In the genomic region with DNA sequence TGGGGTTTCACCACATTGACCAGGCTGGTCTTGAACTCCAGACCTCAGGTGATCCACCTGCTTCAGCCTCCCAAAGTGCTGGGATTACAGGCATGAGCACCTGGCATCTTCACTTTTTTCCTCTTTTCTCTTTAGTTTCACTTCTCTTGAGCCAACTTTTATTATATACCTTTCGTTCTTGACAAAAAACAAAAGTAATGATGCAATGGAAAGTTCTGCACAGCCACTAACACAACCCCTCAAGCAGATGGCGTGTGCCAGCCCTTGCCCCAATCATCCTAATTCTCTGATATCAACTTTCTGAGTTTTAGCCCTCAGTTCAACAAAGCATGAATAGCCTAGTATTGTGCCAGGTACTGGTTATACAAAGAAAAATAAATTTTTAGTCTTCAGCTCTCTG, we compare ENCODE assay signal across 25 cellular contexts.
DNase-seq lines count a peak whose midpoint lies in the region; ATAC-seq and TF ChIP-seq lines count a peak whose summit lies in the region.
"Had no signal": no experiment of that assay in that cellular context is flagged by ENCODE, and none has a peak within 500 bp of the region (broad histone marks: within the 10 kb centered on the region; RNA-seq: fewer than 3 reads in every experiment).

No MANE protein-coding gene starts in this region.

- no peak overlapping the region for H3K4me3 Mint-ChIP-seq in activated T-helper 1 cell treated with anti-CD3 and anti-CD28 coated beads, Interleukin-12 subunit alpha, Interleukin-12 subunit beta, Interleukin-2, Interleukin-4 antibody, amounts not matched to agents 30 ng/mL and 10 ng/mL and 1 ng/mL, durations not matched to agents 14 hours and 24 hours and 36 hours
- H3K4me3 Mint-ChIP-seq in neural progenitor cell, result no peak overlapping the region
- H3K4me3 Mint-ChIP-seq in activated T-cell treated with anti-CD3 and anti-CD28 coated beads, Interleukin-2, amount 50 U/mL, for 24 hours, result no peak overlapping the region
- H3K4me3 Mint-ChIP-seq: CD4-positive, alpha-beta T cell; H9; HFFc6 had no signal

- H4K20me1 ChIP-seq in neural progenitor cell (ENCODE audit: low read depth), result peaks cover 12% of the 10 kb centered on the region

- intact Hi-C loops in activated T-helper 1 cell treated with anti-CD3 and anti-CD28 coated beads, Interleukin-12 subunit alpha, Interleukin-12 subunit beta, Interleukin-2, Interleukin-4 antibody, amounts not matched to agents 30 ng/mL and 10 ng/mL and 1 ng/mL, durations not matched to agents 14 hours and 24 hours and 36 hours (cut with micrococcal nuclease), result no loop called here
- intact Hi-C loops in posterior vena cava (cut with DNase I), result no loop called here

- H3K27me3 Mint-ChIP-seq in activated T-helper 1 cell treated with anti-CD3 and anti-CD28 coated beads, Interleukin-12 subunit alpha, Interleukin-12 subunit beta, Interleukin-2, Interleukin-4 antibody, amounts not matched to agents 30 ng/mL and 10 ng/mL and 1 ng/mL, durations not matched to agents 14 hours and 24 hours and 36 hours (ENCODE audit: insufficient read depth), result no peaks in the 10 kb centered on the region
- no peaks in the 10 kb centered on the region for H3K27me3 Mint-ChIP-seq in neural progenitor cell (ENCODE audit: insufficient read depth, low read depth)
- H3K27me3 Mint-ChIP-seq in activated T-cell treated with anti-CD3 and anti-CD28 coated beads, Interleukin-2, amount 50 U/mL, for 24 hours, result no peaks in the 10 kb centered on the region
- H3K27me3 Mint-ChIP-seq: CD4-positive, alpha-beta T cell had no signal

- no peak overlapping the region for H3K9ac ChIP-seq in neural progenitor cell
- H3K9ac ChIP-seq: BLaER1 treated with 17β-estradiol and CSF1 and Interleukin-3, amounts not matched to agents 10 nM and 100 nM; GM23248 had no signal

- H3K36me3 ChIP-seq in GM06990 (ENCODE audit: control insufficient read depth, insufficient read depth, low read length) (no peaks in the 10 kb centered on the region), neural progenitor cell (no peaks in the 10 kb centered on the region)

- no peak for TF ChIP-seq CTCF in GM06990 (IDR thresholded peaks at IDR 0.05; ENCODE audit: insufficient read depth, low read length, poor library complexity, severe bottlenecking)
- TF ChIP-seq CTCF in neural progenitor cell (IDR thresholded peaks at IDR 0.05), result no peak

- no peaks in the 10 kb centered on the region for H3K27me3 ChIP-seq in GM06990 (replicated peaks; ENCODE audit: control insufficient read depth, insufficient read depth, low read length)
- H3K27me3 ChIP-seq in neural progenitor cell, result no peaks in the 10 kb centered on the region
- H3K27me3 ChIP-seq: BLaER1 treated with 17β-estradiol and CSF1 and Interleukin-3, amounts not matched to agents 10 nM and 100 nM had no signal

- H3K4me1 Mint-ChIP-seq in activated T-helper 1 cell treated with anti-CD3 and anti-CD28 coated beads, Interleukin-12 subunit alpha, Interleukin-12 subunit beta, Interleukin-2, Interleukin-4 antibody, amounts not matched to agents 30 ng/mL and 10 ng/mL and 1 ng/mL, durations not matched to agents 14 hours and 24 hours and 36 hours (ENCODE audit: low read depth), result no peaks in the 10 kb centered on the region
- H3K4me1 Mint-ChIP-seq in neural progenitor cell, result peaks cover 11% of the 10 kb centered on the region
- H3K4me1 Mint-ChIP-seq in activated T-cell treated with anti-CD3 and anti-CD28 coated beads, Interleukin-2, amount 50 U/mL, for 24 hours (ENCODE audit: low read depth), result peaks cover 4% of the 10 kb centered on the region

- H3K36me3 Mint-ChIP-seq in activated T-helper 1 cell treated with anti-CD3 and anti-CD28 coated beads, Interleukin-12 subunit alpha, Interleukin-12 subunit beta, Interleukin-2, Interleukin-4 antibody, amounts not matched to agents 30 ng/mL and 10 ng/mL and 1 ng/mL, durations not matched to agents 14 hours and 24 hours and 36 hours (ENCODE audit: low read depth), result peaks cover 2% of the 10 kb centered on the region
- H3K36me3 Mint-ChIP-seq in neural progenitor cell, result peaks cover 8% of the 10 kb centered on the region
- H3K36me3 Mint-ChIP-seq in activated T-cell treated with anti-CD3 and anti-CD28 coated beads, Interleukin-2, amount 50 U/mL, for 24 hours (ENCODE audit: low read depth), result peaks cover 37% of the 10 kb centered on the region

- no peak overlapping the region for H2AFZ ChIP-seq in neural progenitor cell (replicated peaks)
- H2AFZ ChIP-seq: GM23248 had no signal

- no peaks in the 10 kb centered on the region for H3F3A ChIP-seq in neural progenitor cell (ENCODE audit: low read depth)

- no peaks in the 10 kb centered on the region for H3K79me2 ChIP-seq in neural progenitor cell (ENCODE audit: low read depth)

- H3K9me3 ChIP-seq in neural progenitor cell (ENCODE audit: low read depth), result no peaks in the 10 kb centered on the region
- H3K9me3 ChIP-seq: A549 had no signal

- H3K27ac Mint-ChIP-seq in activated T-helper 1 cell treated with anti-CD3 and anti-CD28 coated beads, Interleukin-12 subunit alpha, Interleukin-12 subunit beta, Interleukin-2, Interleukin-4 antibody, amounts not matched to agents 30 ng/mL and 10 ng/mL and 1 ng/mL, durations not matched to agents 14 hours and 24 hours and 36 hours, result peak overlapping the region; percentile 1
- peak overlapping the region; percentile 50 for H3K27ac Mint-ChIP-seq in neural progenitor cell
- no peak overlapping the region for H3K27ac Mint-ChIP-seq in activated T-cell treated with anti-CD3 and anti-CD28 coated beads, Interleukin-2, amount 50 U/mL, for 24 hours
- H3K27ac Mint-ChIP-seq: CD4-positive, alpha-beta T cell; HFFc6 had no signal

- no peak overlapping the region for H3K27ac ChIP-seq in neural progenitor cell
- H3K27ac ChIP-seq: A549; BLaER1 treated with 17β-estradiol and CSF1 and Interleukin-3, amounts not matched to agents 10 nM and 100 nM; GM23248; RWPE1 had no signal

- H3K4me3 ChIP-seq in GM06990 (replicated peaks; ENCODE audit: low read depth, low read length), result no peak overlapping the region
- no peak overlapping the region for H3K4me3 ChIP-seq in neural progenitor cell
- H3K4me3 ChIP-seq: A549; BLaER1 treated with 17β-estradiol and CSF1 and Interleukin-3, amounts not matched to agents 10 nM and 100 nM; GM23248 had no signal

- DNase-seq in GM06990 (ENCODE audit: extremely low read depth, insufficient read length) (peak; percentile 37), NAMALWA (ENCODE audit: low spot score) (peak; percentile 35), neural progenitor cell (ENCODE audit: low spot score) (no peak), posterior vena cava (ENCODE audit: low spot score) (no peak)
- DNase-seq in activated T-helper 1 cell treated with anti-CD3 and anti-CD28 coated beads, Interleukin-12 subunit alpha, Interleukin-12 subunit beta, Interleukin-2, Interleukin-4 antibody, amounts not matched to agents 30 ng/mL and 10 ng/mL and 1 ng/mL, durations not matched to agents 14 hours and 24 hours and 36 hours (ENCODE audit: low spot score), result no peak
- no peak for DNase-seq in activated T-cell treated with anti-CD3 and anti-CD28 coated beads, Interleukin-2, amount 50 U/mL, for 24 hours
- DNase-seq: AML-193; CD4-positive, alpha-beta T cell; GM23248; H9; HFFc6; KBM-7; MV-4-11; NCI-H1105 treated with DMSO at 0.1 percent for 48 hours; NCI-H146; NCI-H1930; NCI-H446; NCI-H524 treated with DMSO at 0.1 percent for 48 hours; NCI-H774; SHP77 had no signal

- H3K9me3 Mint-ChIP-seq in activated T-helper 1 cell treated with anti-CD3 and anti-CD28 coated beads, Interleukin-12 subunit alpha, Interleukin-12 subunit beta, Interleukin-2, Interleukin-4 antibody, amounts not matched to agents 30 ng/mL and 10 ng/mL and 1 ng/mL, durations not matched to agents 14 hours and 24 hours and 36 hours, result no peaks in the 10 kb centered on the region
- peaks cover 2% of the 10 kb centered on the region for H3K9me3 Mint-ChIP-seq in neural progenitor cell
- no peaks in the 10 kb centered on the region for H3K9me3 Mint-ChIP-seq in activated T-cell treated with anti-CD3 and anti-CD28 coated beads, Interleukin-2, amount 50 U/mL, for 24 hours
- H3K9me3 Mint-ChIP-seq: H9, HFFc6 had no signal

- no peak overlapping the region for H3K4me2 ChIP-seq in neural progenitor cell
- H3K4me2 ChIP-seq: A549; BLaER1 treated with 17β-estradiol and CSF1 and Interleukin-3, amounts not matched to agents 10 nM and 100 nM had no signal

- peaks cover 11% of the 10 kb centered on the region for H3K4me1 ChIP-seq in neural progenitor cell
- H3K4me1 ChIP-seq: A549; BLaER1 treated with 17β-estradiol and CSF1 and Interleukin-3, amounts not matched to agents 10 nM and 100 nM had no signal

- ATAC-seq in SK-N-SH treated with all-trans-retinoic acid at 6 μM for 48 hours, result no peak
- ATAC-seq: A549, Panc1 had no signal

TF ChIP-seq in SK-N-SH treated with all-trans-retinoic acid at 6 μM for 48 hours, 23 proteins besides CTCF, POLR2A, EP300 and RAD21 (continues in another document):
- TF ChIP-seq, protein P1, sequence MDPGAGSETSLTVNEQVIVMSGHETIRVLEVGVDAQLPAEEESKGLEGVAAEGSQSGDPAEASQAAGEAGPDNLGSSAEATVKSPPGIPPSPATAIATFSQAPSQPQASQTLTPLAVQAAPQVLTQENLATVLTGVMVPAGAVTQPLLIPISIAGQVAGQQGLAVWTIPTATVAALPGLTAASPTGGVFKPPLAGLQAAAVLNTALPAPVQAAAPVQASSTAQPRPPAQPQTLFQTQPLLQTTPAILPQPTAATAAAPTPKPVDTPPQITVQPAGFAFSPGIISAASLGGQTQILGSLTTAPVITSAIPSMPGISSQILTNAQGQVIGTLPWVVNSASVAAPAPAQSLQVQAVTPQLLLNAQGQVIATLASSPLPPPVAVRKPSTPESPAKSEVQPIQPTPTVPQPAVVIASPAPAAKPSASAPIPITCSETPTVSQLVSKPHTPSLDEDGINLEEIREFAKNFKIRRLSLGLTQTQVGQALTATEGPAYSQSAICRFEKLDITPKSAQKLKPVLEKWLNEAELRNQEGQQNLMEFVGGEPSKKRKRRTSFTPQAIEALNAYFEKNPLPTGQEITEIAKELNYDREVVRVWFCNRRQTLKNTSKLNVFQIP (CRISPR knock-in tag; IDR thresholded peaks at IDR 0.05; ENCODE audit: borderline replicate concordance, low read depth), result no peak
- no peak for TF ChIP-seq ZNF565 (CRISPR knock-in tag; conservative IDR thresholded peaks at IDR 0.05; ENCODE audit: low read depth)
- no peak for TF ChIP-seq TCF4 (CRISPR knock-in tag; IDR thresholded peaks at IDR 0.05; ENCODE audit: borderline replicate concordance)

Comparison
In these comparisons a context has a peak if more than half of its experiments do, and no peak if none do; other contexts are left out.
1. DNase-seq: peak in GM06990 (single experiment) and NAMALWA (single experiment); none in activated T-helper 1 cell treated with anti-CD3 and anti-CD28 coated beads, Interleukin-12 subunit alpha, Interleukin-12 subunit beta, Interleukin-2, Interleukin-4 antibody, amounts not matched to agents 30 ng/mL and 10 ng/mL and 1 ng/mL, durations not matched to agents 14 hours and 24 hours and 36 hours (single experiment), neural progenitor cell (single experiment), activated T-cell treated with anti-CD3 and anti-CD28 coated beads, Interleukin-2, amount 50 U/mL, for 24 hours (single experiment) and posterior vena cava (single experiment).